8 cellular contexts compared by ENCODE assay signal in genomic region chr19:8423821-8424223, GRCh38. TPM values are rescaled to one million over a fixed set of nuclear protein-coding genes. Genes with fewer than 3 reads are reported as not detected.
A peak's percentile ranks its signal among the peaks of the same experiment; 100 is the strongest.
DNase-seq lines count a peak whose midpoint lies in the region; ATAC-seq and TF ChIP-seq lines count a peak whose summit lies in the region.

No MANE protein-coding gene starts in this region.

- TF ChIP-seq CTCF in thyroid gland (IDR thresholded peaks at IDR 0.05), result no peak

- H3K27ac ChIP-seq in cingulate gyrus (ENCODE audit: low read depth, low read length), result peak overlapping the region; percentile 72
- peak overlapping the region; percentile 39 to 88 (median 88) for H3K27ac ChIP-seq in thyroid gland

- no peak for TF ChIP-seq POLR2A in thyroid gland (IDR thresholded peaks at IDR 0.05)

- H3K4me1 ChIP-seq in thyroid gland, result peaks cover 0 to 19% of the 10 kb centered on the region in 2 donors

- H3K27me3 ChIP-seq in thyroid gland, result no peaks in the 10 kb centered on the region

- H3K4me3 ChIP-seq in thyroid gland (replicated peaks in 1 of 3), result no peak overlapping the region

- intact Hi-C loops in thyroid gland (cut with DNase I), result no loop called here

- H3K9me3 ChIP-seq in thyroid gland, result no peaks in the 10 kb centered on the region

- peaks cover 15 to 17% of the 10 kb centered on the region in 2 donors for H3K36me3 ChIP-seq in thyroid gland

- 62 to 64% methylated on average over 9 of the region's 9 CpGs for WGBS in thyroid gland, 2 donors

- peak; percentile 80 for DNase-seq in DMS 273 (lab: John Stamatoyannopoulos, UW; ENCODE audit: unreplicated experiment)
- peak; percentile 79 for DNase-seq in NCI-H2196 (lab: John Stamatoyannopoulos, UW; ENCODE audit: unreplicated experiment)
- DNase-seq in left lobe of liver (ENCODE audit: low spot score), result peak; percentile 93
- DNase-seq in thyroid gland, result peak; percentile 62 to 73
- no peak for DNase-seq in activated CD4-positive, CD25-positive, alpha-beta regulatory T cell treated with anti-CD3 and anti-CD28 coated beads, Interleukin-2, amount 50 U/mL, for 72 hours

- peak; percentile 79 for ATAC-seq in left lobe of liver
- ATAC-seq in GM18861 (IDR thresholded peaks at IDR 0.05; ENCODE audit: unreplicated experiment), result no peak
- no peak for ATAC-seq in GM19397 (IDR thresholded peaks at IDR 0.05; ENCODE audit: unreplicated experiment)

RNA-seq across cellular contexts. Expression of gene MARCHF2, which starts 10.7 kb away (rescaled TPM):
- 44.6 TPM for total RNA-seq in left lobe of liver
- 100 to 1,000 TPM; 168 to 245 (median 215) TPM for total RNA-seq in thyroid gland

RNA-seq across cellular contexts. Expression of gene HNRNPM, which starts 21.0 kb away (rescaled TPM):
- total RNA-seq in left lobe of liver (66.9 TPM), thyroid gland (100 to 1,000 TPM in 2 of 4 donors, 10 to 100 TPM in 2; 79.3 to 138 (median 97.2) TPM)

RNA-seq across cellular contexts. Expression of gene RAB11B, which starts 33.7 kb away (rescaled TPM):
- total RNA-seq in left lobe of liver (57.5 TPM), thyroid gland (100 to 1,000 TPM in 2 of 4 donors, 10 to 100 TPM in 2; 91.2 to 137 (median 113) TPM)

RNA-seq across cellular contexts. Expression of gene ANGPTL4, which starts 59.9 kb away (rescaled TPM):
- total RNA-seq in left lobe of liver (64.2 TPM), thyroid gland (10 to 100 TPM; 19.9 to 99.8 (median 46.6) TPM)
